ENCODE assay signal across 19 cellular contexts in genomic region chr13:73259061-73259908, GRCh38.
DNase-seq lines count a peak whose midpoint lies in the region; ATAC-seq and TF ChIP-seq lines count a peak whose summit lies in the region.
"Had no signal": no experiment of that assay in that cellular context is flagged by ENCODE, and none has a peak within 500 bp of the region (broad histone marks: within the 10 kb centered on the region; RNA-seq: fewer than 3 reads in every experiment).

No MANE protein-coding gene starts in this region.

- H3K36me3 ChIP-seq in BLaER1 (no peaks in the 10 kb centered on the region), IMR-90 (ENCODE audit: control insufficient read depth, insufficient read depth, low read length) (no peaks in the 10 kb centered on the region), left ventricle myocardium inferior (no peaks in the 10 kb centered on the region), Karpas-422 (ENCODE audit: insufficient read depth, low read length) (no peaks in the 10 kb centered on the region)
- H3K36me3 ChIP-seq: tibial nerve had no signal

- peak overlapping the region; percentile 29 for H3K4ac ChIP-seq in IMR-90 (ENCODE audit: low read depth, low read length)

- H2BK15ac ChIP-seq in IMR-90 (ENCODE audit: low read depth, low read length), result peak overlapping the region; percentile 20; the same call in 1 of the 3 replicates

- H2BK120ac ChIP-seq in IMR-90 (ENCODE audit: low read depth, low read length), result peak overlapping the region; percentile 37; the same call in 1 of the 2 replicates

- peak overlapping the region; percentile 30; the same call in 1 of the 2 replicates for H2BK20ac ChIP-seq in IMR-90 (ENCODE audit: low read depth, low read length)

- peak overlapping the region; percentile 54 for H3K14ac ChIP-seq in IMR-90 (replicated peaks; ENCODE audit: low read depth, low read length)

- H3K9ac ChIP-seq in BLaER1 (no peak overlapping the region), IMR-90 (ENCODE audit: low read depth, low read length) (no peak overlapping the region), Karpas-422 (ENCODE audit: low read length) (no peak overlapping the region)

- in situ Hi-C loops in IMR-90 (cut with MboI; ENCODE audit: low sequenced_read_pairs), result no loop called here

- H4K20me1 ChIP-seq in BLaER1, result no peaks in the 10 kb centered on the region
- no peaks in the 10 kb centered on the region for H4K20me1 ChIP-seq in IMR-90 (ENCODE audit: insufficient read depth, low read length)
- H4K20me1 ChIP-seq in Karpas-422 (ENCODE audit: insufficient read depth, low read depth, low read length), result no peaks in the 10 kb centered on the region

- TF ChIP-seq CTCF in IMR-90 (conservative IDR thresholded peaks at IDR 0.05; ENCODE audit: low read depth, low read length), result no peak
- TF ChIP-seq CTCF in left ventricle myocardium inferior (IDR thresholded peaks at IDR 0.05; ENCODE audit: borderline replicate concordance), result no peak

- peak; percentile 12 for DNase-seq in IMR-90
- no peak for DNase-seq in left ventricle myocardium inferior
- DNase-seq in sciatic nerve (ENCODE audit: low spot score), result no peak
- no peak for DNase-seq in H4 (ENCODE audit: low spot score)
- DNase-seq in glomerular visceral epithelial cell (ENCODE audit: extremely low spot score), result no peak
- DNase-seq in Karpas-422, result no peak
- DNase-seq: amniotic stem cell; CD4-positive, alpha-beta memory T cell; naive thymus-derived CD4-positive, alpha-beta T cell; NCI-H187 treated with DMSO at 0.1 percent for 48 hours; NCI-H524 treated with DMSO at 0.1 percent for 48 hours; retina had no signal

- peak overlapping the region; percentile 67 for H2AFZ ChIP-seq in IMR-90 (replicated peaks; ENCODE audit: low read length, poor library complexity)
- H2AFZ ChIP-seq in Karpas-422 (ENCODE audit: low read length), result no peak overlapping the region

- peak overlapping the region in 1 of 2 experiments; percentile 26; a peak in 1 of 4 replicates for H4K8ac ChIP-seq in IMR-90 (ENCODE audit: low read depth in 2 of 2, low read length in 2 of 2)

- ATAC-seq in IMR-90 (ENCODE audit: low read depth) (peak; percentile 77), sciatic nerve (peak; percentile 79), GM18498 (IDR thresholded peaks at IDR 0.05; ENCODE audit: unreplicated experiment) (no peak)
- ATAC-seq: left lobe of liver, Panc1 had no signal

- no peaks in the 10 kb centered on the region for H3K79me1 ChIP-seq in IMR-90 (ENCODE audit: low read depth in 1 of 2, low read length in 2 of 2)

- 0 out of 2 replicates have a peak overlapping the region, but pooled peaks have one; percentile 19 for H2AK5ac ChIP-seq in IMR-90 (ENCODE audit: low read depth, low read length)

- H4K5ac ChIP-seq in IMR-90 (ENCODE audit: low read depth, low read length), result no peak overlapping the region

- H3K4me3 ChIP-seq in BLaER1 (no peak overlapping the region), IMR-90 (ENCODE audit: insufficient read depth, low read depth, low read length) (no peak overlapping the region), left ventricle myocardium inferior (no peak overlapping the region), Karpas-422 (ENCODE audit: low read length) (no peak overlapping the region)
- H3K4me3 ChIP-seq: tibial nerve had no signal

- H3K4me2 ChIP-seq in BLaER1 (peak overlapping the region; percentile 60), IMR-90 (ENCODE audit: low read depth, low read length) (0 out of 2 replicates have a peak overlapping the region, but pooled peaks have one; percentile 17), Karpas-422 (ENCODE audit: low read depth, low read length, poor library complexity, severe bottlenecking) (no peak overlapping the region)

- H3K27me3 ChIP-seq in BLaER1, result no peaks in the 10 kb centered on the region
- 0 out of 2 replicates have a peak, but pooled peaks cover 2% of the 10 kb centered on the region for H3K27me3 ChIP-seq in IMR-90 (ENCODE audit: control insufficient read depth, insufficient read depth, low read length)
- H3K27me3 ChIP-seq in left ventricle myocardium inferior (ENCODE audit: low read depth), result no peaks in the 10 kb centered on the region
- H3K27me3 ChIP-seq in Karpas-422 (ENCODE audit: low read length), result no peaks in the 10 kb centered on the region
- H3K27me3 ChIP-seq: tibial nerve had no signal

- H3K9me1 ChIP-seq in IMR-90 (ENCODE audit: insufficient read depth, low read length), result no peaks in the 10 kb centered on the region

- H3K18ac ChIP-seq in IMR-90 (ENCODE audit: low read depth, low read length), result no peak overlapping the region

- no peaks in the 10 kb centered on the region for H3K79me2 ChIP-seq in Karpas-422 (ENCODE audit: low read length)

- no peak overlapping the region for H2AK9ac ChIP-seq in IMR-90 (replicated peaks; ENCODE audit: low read depth, low read length, poor library complexity)

- intact Hi-C loops in IMR-90 (cut with micrococcal nuclease), result no loop called here
- intact Hi-C loops in left ventricle myocardium inferior (cut with micrococcal nuclease), result no loop called here
- intact Hi-C loops in sciatic nerve (cut with DNase I), result no loop called here

- H3K9me2 ChIP-seq in Karpas-422 (replicated peaks; ENCODE audit: insufficient read depth, low read length), result no peaks in the 10 kb centered on the region

- CTCF ChIA-PET in IMR-90 (lab: Yijun Ruan, JAX), result no interaction called here

- peaks cover 22% of the 10 kb centered on the region for H3K4me1 ChIP-seq in BLaER1
- H3K4me1 ChIP-seq in IMR-90 (ENCODE audit: control insufficient read depth, insufficient read depth, low read length), result peaks cover 5% of the 10 kb centered on the region
- no peaks in the 10 kb centered on the region for H3K4me1 ChIP-seq in left ventricle myocardium inferior
- no peaks in the 10 kb centered on the region for H3K4me1 ChIP-seq in Karpas-422 (ENCODE audit: low read length)

- no peak overlapping the region for H4K91ac ChIP-seq in IMR-90 (ENCODE audit: insufficient read depth, low read depth, low read length)

- H3K9me3 ChIP-seq in BLaER1 (no peaks in the 10 kb centered on the region), IMR-90 (ENCODE audit: control insufficient read depth, insufficient read depth, low read length) (no peaks in the 10 kb centered on the region), left ventricle myocardium inferior (replicated peaks) (no peaks in the 10 kb centered on the region), Karpas-422 (ENCODE audit: low read length) (no peaks in the 10 kb centered on the region)
- H3K9me3 ChIP-seq: tibial nerve had no signal

- H3K56ac ChIP-seq in IMR-90 (ENCODE audit: extremely low read depth, insufficient read depth, low read length), result no peak overlapping the region

- no TSS peak for BruUV-seq in IMR-90 (replicated peaks; lab: Mats Ljungman, UMichigan)

- dilution Hi-C loops in IMR-90 (cut with HindIII; ENCODE audit: low sequenced_read_pairs, unreplicated experiment), result no loop called here

- no peak overlapping the region for H2BK5ac ChIP-seq in IMR-90 (ENCODE audit: low read depth, low read length, poor library complexity, severe bottlenecking)

- H3K23ac ChIP-seq in IMR-90 (ENCODE audit: low read depth, low read length), result 0 out of 2 replicates have a peak overlapping the region, but pooled peaks have one; percentile 17

- H3K27ac ChIP-seq in BLaER1 (no peak overlapping the region), IMR-90 (ENCODE audit: insufficient read depth, low read length) (no peak overlapping the region), left ventricle myocardium inferior (replicated peaks) (peak overlapping the region; percentile 47), Karpas-422 (ENCODE audit: low read length) (no peak overlapping the region)
- H3K27ac ChIP-seq: epithelial cell of prostate, VCaP had no signal

- TF ChIP-seq RAD21 in IMR-90 (IDR thresholded peaks at IDR 0.05; ENCODE audit: low read length), result no peak

- no peak for TF ChIP-seq POLR2A in IMR-90 (IDR thresholded peaks at IDR 0.05; ENCODE audit: low read depth, low read length)

- POLR2A ChIA-PET in IMR-90 (lab: Charles Lee; ENCODE audit: unreplicated experiment), result no interaction called here

- no CpG with 5 or more reads among the region's 12 CpGs for WGBS in IMR-90 (ENCODE audit: extremely low coverage in 2 of 2, insufficient read length in 1 of 2), 2 experiments

TF ChIP-seq in IMR-90, 13 proteins besides CTCF, POLR2A, EP300 and RAD21:
- no peak for TF ChIP-seq USF2 (IDR thresholded peaks at IDR 0.05; ENCODE audit: low read depth, low read length)
- TF ChIP-seq RFX5 (IDR thresholded peaks at IDR 0.05; ENCODE audit: low read depth, low read length), result no peak
- no peak for TF ChIP-seq ELK1 (IDR thresholded peaks at IDR 0.05; ENCODE audit: borderline replicate concordance, low read depth, low read length)
- no peak for TF ChIP-seq FOS (IDR thresholded peaks at IDR 0.05; ENCODE audit: low read depth, low read length)
- no peak for TF ChIP-seq MAZ (IDR thresholded peaks at IDR 0.05; ENCODE audit: borderline replicate concordance, low read depth, low read length)
